ENCODE assay signal across 8 cellular contexts in the genomic region with DNA sequence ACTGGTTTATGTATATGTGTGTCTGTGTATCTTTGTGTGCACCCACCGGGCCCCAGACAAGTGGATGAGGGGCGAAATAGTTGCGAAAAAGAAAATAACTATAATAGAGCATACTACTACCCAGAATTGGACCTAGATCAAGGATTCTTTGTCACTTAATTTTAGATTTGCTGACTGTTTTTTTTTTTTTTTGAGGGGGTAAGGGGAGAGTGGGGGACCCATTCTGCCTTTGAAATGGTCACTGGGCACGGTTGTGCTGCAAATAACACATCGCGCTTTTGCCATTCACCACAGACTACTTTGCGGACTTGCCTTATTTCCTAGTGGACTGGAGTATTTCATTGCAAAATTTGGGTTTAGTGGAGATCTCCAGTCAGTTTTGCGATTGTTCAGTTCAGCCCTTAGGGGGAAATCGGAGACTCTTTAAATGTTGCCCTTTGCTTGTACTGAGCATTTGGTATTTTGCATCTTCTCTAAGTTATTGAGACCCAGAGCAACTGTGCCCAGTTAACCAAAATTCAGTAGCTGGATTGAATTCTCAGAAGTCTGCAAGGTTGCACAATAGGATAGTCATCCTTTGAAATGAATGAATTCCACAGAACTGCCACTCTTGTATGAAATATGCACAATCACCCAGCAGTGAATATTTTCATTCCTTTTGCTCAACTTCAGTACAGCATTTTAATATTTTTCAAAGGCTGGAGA. TPM values are rescaled to one million over a fixed set of nuclear protein-coding genes. Genes with fewer than 3 reads are reported as not detected.
DNase-seq lines count a peak whose midpoint lies in the region; ATAC-seq and TF ChIP-seq lines count a peak whose summit lies in the region.

No MANE protein-coding gene starts in this region.

- peaks cover 83% of the 10 kb centered on the region for H3K79me2 ChIP-seq in DND-41 (ENCODE audit: insufficient read depth, low read length)
- peaks cover 86% of the 10 kb centered on the region for H3K79me2 ChIP-seq in PC-9 (ENCODE audit: low read depth)
- peaks cover 75% of the 10 kb centered on the region for H3K79me2 ChIP-seq in osteoblast (ENCODE audit: insufficient read depth, low read length)

- 22 to 25% methylated on average over 6 to 9 of the region's 9 CpGs for WGBS in endodermal cell (ENCODE audit: insufficient coverage in 1 of 2, insufficient read length in 1 of 2), 2 experiments

- H3K4me1 ChIP-seq in DND-41 (ENCODE audit: insufficient read depth, low read length) (peaks cover 75% of the 10 kb centered on the region), PC-9 (replicated peaks; ENCODE audit: insufficient read depth) (peaks cover 39% of the 10 kb centered on the region), endodermal cell (ENCODE audit: control insufficient read depth, insufficient read depth, low read length) (peaks cover 5% of the 10 kb centered on the region), osteoblast (ENCODE audit: insufficient read depth, low read length) (peaks cover 43% of the 10 kb centered on the region)

- peak overlapping the region; percentile 77 for H3K27ac ChIP-seq in DND-41 (ENCODE audit: low read length)
- peak overlapping the region; percentile 94 for H3K27ac ChIP-seq in PC-9
- H3K27ac ChIP-seq in endodermal cell (ENCODE audit: low read depth, low read length), result peak overlapping the region; percentile 94
- peak overlapping the region; percentile 86 for H3K27ac ChIP-seq in osteoblast (ENCODE audit: low read depth, low read length)

- H4K20me1 ChIP-seq in DND-41 (ENCODE audit: insufficient read depth, low read length), result peaks cover 45% of the 10 kb centered on the region
- H4K20me1 ChIP-seq in PC-9 (ENCODE audit: insufficient read depth), result peaks cover 40% of the 10 kb centered on the region
- peaks cover 7% of the 10 kb centered on the region for H4K20me1 ChIP-seq in osteoblast (ENCODE audit: insufficient read depth, low read length)

- H3K9ac ChIP-seq in DND-41 (ENCODE audit: low read depth, low read length), result peak overlapping the region; percentile 90
- peak overlapping the region; percentile 46 for H3K9ac ChIP-seq in endodermal cell (ENCODE audit: extremely low read depth, low read length, poor library complexity, severe bottlenecking)

- H3K4me2 ChIP-seq in DND-41 (ENCODE audit: insufficient read depth, low read length), result peak overlapping the region; percentile 96
- peak overlapping the region; percentile 93 for H3K4me2 ChIP-seq in PC-9
- H3K4me2 ChIP-seq in osteoblast (ENCODE audit: insufficient read depth, low read length), result peak overlapping the region; percentile 85

- peak overlapping the region; percentile 89 for H3K4me3 Mint-ChIP-seq in endodermal cell

- POLR2A ChIA-PET in PC-9 (lab: Charles Lee; ENCODE audit: unreplicated experiment), result no interaction called here

- H3K27me3 ChIP-seq in DND-41 (ENCODE audit: insufficient read depth, low read length, poor library complexity) (no peaks in the 10 kb centered on the region), PC-9 (ENCODE audit: insufficient read depth, low read depth) (no peaks in the 10 kb centered on the region), endodermal cell (ENCODE audit: control insufficient read depth, insufficient read depth, low read length, poor library complexity, severe bottlenecking) (peaks cover 21% of the 10 kb centered on the region), osteoblast (ENCODE audit: insufficient read depth, low read length) (no peaks in the 10 kb centered on the region)

- peaks cover 17% of the 10 kb centered on the region for H3K27me3 Mint-ChIP-seq in endodermal cell (ENCODE audit: insufficient read depth)

- H2AFZ ChIP-seq in DND-41 (ENCODE audit: low read depth, low read length) (no peak overlapping the region), PC-9 (peak overlapping the region; percentile 23; the same call in 1 of the 2 replicates), osteoblast (ENCODE audit: low read length) (no peak overlapping the region)

- TF ChIP-seq CTCF in DND-41 (IDR thresholded peaks at IDR 0.05; ENCODE audit: borderline replicate concordance, extremely low read depth, low read length, poor library complexity, severe bottlenecking) (no peak), PC-9 (conservative IDR thresholded peaks at IDR 0.05) (no peak; the same call in 1 of the 2 replicates), endodermal cell (conservative IDR thresholded peaks at IDR 0.05) (no peak), osteoblast (IDR thresholded peaks at IDR 0.05; ENCODE audit: extremely low read depth, low read depth, low read length) (no peak)

- BruUV-seq in PC-9 (replicated peaks; lab: Mats Ljungman, UMichigan), result no TSS peak

- intact Hi-C loops in PC-9 (cut with micrococcal nuclease; ENCODE audit: unreplicated experiment), result loop anchor here (1.0 to 10.0 kb wide), 5 partner anchors 212 to 1025 kb away; no protein-coding TSS in a partner anchor

- H3F3A ChIP-seq in PC-9 (ENCODE audit: insufficient read depth, low read depth), result peaks cover 34% of the 10 kb centered on the region

- DNase-seq in DND-41, result no peak
- DNase-seq in PC-9, result peak in 1 of 2 experiments; percentile 82
- no peak for DNase-seq in endodermal cell
- DNase-seq in osteoblast (ENCODE audit: insufficient read length, low spot score, missing footprints), result peak; percentile 84
- DNase-seq in NCI-H1092 treated with DMSO at 0.1 percent for 48 hours (lab: John Stamatoyannopoulos, UW), result no peak
- no peak for DNase-seq in NCI-H187 treated with DMSO at 0.1 percent for 48 hours (lab: John Stamatoyannopoulos, UW)
- no peak for DNase-seq in ecto neural progenitor cell (ENCODE audit: low spot score)
- DNase-seq in activated CD4-positive, alpha-beta T cell treated with anti-CD3 and anti-CD28 coated beads for 48 hours, result no peak

- no peaks in the 10 kb centered on the region for H3K9me3 Mint-ChIP-seq in endodermal cell

- CTCF ChIA-PET in PC-9 (lab: Charles Lee), result interaction anchor here (1.2 kb wide), 1 partner anchor 210 kb away, joined by 3 read pairs; no protein-coding TSS in a partner anchor

- peaks cover 12% of the 10 kb centered on the region for H3K36me3 Mint-ChIP-seq in endodermal cell (ENCODE audit: low read depth)

- peaks cover 33% of the 10 kb centered on the region for H3K36me3 ChIP-seq in DND-41 (ENCODE audit: insufficient read depth, low read length)
- peaks cover 41% of the 10 kb centered on the region for H3K36me3 ChIP-seq in PC-9 (ENCODE audit: low read depth)
- peaks cover 4% of the 10 kb centered on the region for H3K36me3 ChIP-seq in endodermal cell (ENCODE audit: control insufficient read depth, insufficient read depth, low read length)
- peaks cover 18% of the 10 kb centered on the region for H3K36me3 ChIP-seq in osteoblast (ENCODE audit: insufficient read depth, low read length)

- H3K4me3 ChIP-seq in DND-41 (ENCODE audit: low read depth in 1 of 2, low read length in 2 of 2), result peak overlapping the region; percentile 83 to 90
- H3K4me3 ChIP-seq in PC-9, result peak overlapping the region; percentile 96
- peak overlapping the region; percentile 86 for H3K4me3 ChIP-seq in endodermal cell (ENCODE audit: low read length)
- H3K4me3 ChIP-seq in osteoblast (ENCODE audit: insufficient read depth, low read length), result peak overlapping the region; percentile 93

- no peaks in the 10 kb centered on the region for H3K9me2 ChIP-seq in PC-9 (ENCODE audit: insufficient read depth)

- H3K27ac Mint-ChIP-seq in endodermal cell, result no peak overlapping the region

- peaks cover 39% of the 10 kb centered on the region for H3K4me1 Mint-ChIP-seq in endodermal cell

- no peaks in the 10 kb centered on the region for H3K9me3 ChIP-seq in DND-41 (ENCODE audit: insufficient read depth, low read length, severe bottlenecking)
- H3K9me3 ChIP-seq in PC-9 (ENCODE audit: insufficient read depth, low read depth), result no peaks in the 10 kb centered on the region
- H3K9me3 ChIP-seq in endodermal cell (ENCODE audit: control insufficient read depth, low read length), result no peaks in the 10 kb centered on the region
- no peaks in the 10 kb centered on the region for H3K9me3 ChIP-seq in osteoblast (ENCODE audit: low read depth, low read length)

- no peak for ATAC-seq in DND-41 (ENCODE audit: insufficient read depth, low read depth)

RNA-seq across cellular contexts. Expression of gene TRIB2, which starts 2.8 kb away (rescaled TPM):
- total RNA-seq in PC-9 (2021) (18.9 and 20.2 TPM in 2 replicates), endodermal cell (10 to 100 TPM; 23.8 to 29.8 TPM), osteoblast (79.6 and 86.3 TPM in 2 replicates)
- polyA plus RNA-seq in endodermal cell (2013, experiment 1 of 2), result 91.6 TPM
- 87.1 TPM for polyA plus RNA-seq in endodermal cell (2013, experiment 2 of 2)
